8 cellular contexts compared by ENCODE assay signal in genomic region chr2:69643602-69644505, GRCh38. TPM values are rescaled to one million over a fixed set of nuclear protein-coding genes. Genes with fewer than 3 reads are reported as not detected.
DNase-seq lines count a peak whose midpoint lies in the region; ATAC-seq lines count a peak whose summit lies in the region.

TSS of gene AAK1 (minus strand) at chr2:69643739. CDS start at chr2:69643040, 699 bp downstream.

- peak within 1 kb of the TSS; percentile 85 to 98 (median 95) for H3K4me3 Mint-ChIP-seq in naive B cell
- peak within 1 kb of the TSS; percentile 88 for H3K4me3 Mint-ChIP-seq in stimulated activated memory B cell treated with anti-CD40 and anti-IgM and Interleukin-4, amounts not matched to agents 10 μg/mL and 1 μg/mL and 100 μg/mL, for 72 hours

- DNase-seq in DMS53 (lab: John Stamatoyannopoulos, UW) = peak; percentile 95
- peak; percentile 76 to 84 for DNase-seq in Kasumi-1 (lab: John Stamatoyannopoulos, UW)
- DNase-seq in RPMI7951 (ENCODE audit: low read depth) = peak; percentile 88
- peak; percentile 57 to 76 for DNase-seq in activated T-helper 1 cell treated with anti-CD3 and anti-CD28 coated beads, Interleukin-2, amount 50 U/mL, for 16 hours (ENCODE audit: low read depth in 1 of 2, low spot score in 1 of 2)
- DNase-seq in fibroblast of gingiva (ENCODE audit: low read depth) = peak; percentile 94
- peak; percentile 78 for DNase-seq in naive B cell

- peaks cover 0 to 4% (median 0%) of the 10 kb centered on the region in 7 donors for H3K9me3 Mint-ChIP-seq in naive B cell
- no peaks in the 10 kb centered on the region for H3K9me3 Mint-ChIP-seq in stimulated activated memory B cell treated with anti-CD40 and anti-IgM and Interleukin-4, amounts not matched to agents 10 μg/mL and 1 μg/mL and 100 μg/mL, for 72 hours

- ATAC-seq in GM21825 (IDR thresholded peaks at IDR 0.05; ENCODE audit: unreplicated experiment) (peak; percentile 48), naive B cell (ENCODE audit: low read depth in 2 of 2) (peak; percentile 53 to 54)
- peak; percentile 84 for ATAC-seq in stimulated activated memory B cell treated with anti-CD40 and anti-IgM and Interleukin-4, amounts not matched to agents 10 μg/mL and 1 μg/mL and 100 μg/mL, for 72 hours

- no peaks in the 10 kb centered on the region for H3K36me3 Mint-ChIP-seq in naive B cell
- H3K36me3 Mint-ChIP-seq in stimulated activated memory B cell treated with anti-CD40 and anti-IgM and Interleukin-4, amounts not matched to agents 10 μg/mL and 1 μg/mL and 100 μg/mL, for 72 hours = no peaks in the 10 kb centered on the region

- H3K27ac Mint-ChIP-seq in naive B cell = peak within 1 kb of the TSS; percentile 59 to 95 (median 84)
- H3K27ac Mint-ChIP-seq in stimulated activated memory B cell treated with anti-CD40 and anti-IgM and Interleukin-4, amounts not matched to agents 10 μg/mL and 1 μg/mL and 100 μg/mL, for 72 hours = peak within 1 kb of the TSS; percentile 84

- peaks cover 32 to 47% (median 35%) of the 10 kb centered on the region in 3 donors for H3K4me1 Mint-ChIP-seq in naive B cell
- peaks cover 29% of the 10 kb centered on the region for H3K4me1 Mint-ChIP-seq in stimulated activated memory B cell treated with anti-CD40 and anti-IgM and Interleukin-4, amounts not matched to agents 10 μg/mL and 1 μg/mL and 100 μg/mL, for 72 hours

- H3K27me3 Mint-ChIP-seq in naive B cell = peaks cover 71 to 78% (median 78%) of the 10 kb centered on the region in 3 donors
- peaks cover 73% of the 10 kb centered on the region for H3K27me3 Mint-ChIP-seq in stimulated activated memory B cell treated with anti-CD40 and anti-IgM and Interleukin-4, amounts not matched to agents 10 μg/mL and 1 μg/mL and 100 μg/mL, for 72 hours

RNA-seq across cellular contexts. Expression of gene AAK1, which starts in this region (rescaled TPM):
- total RNA-seq in RPMI7951 (2014; rRNA removed; shearing (Covaris generic)) = 33.9 and 44.0 TPM in 2 replicates
- 1 to 10 TPM in 4 of 6 donors, under 1 TPM in 2; 0.47 to 6.1 (median 3.4) TPM for polyA plus RNA-seq in naive B cell (ENCODE audit: low read depth in 6 of 6)

Comparison
In these comparisons a context has a peak if more than half of its experiments do, and no peak if none do; other contexts are left out.
1. Peak in every context shown above with its lines: DNase-seq and ATAC-seq.